In genomic region chr3:23620044-23620443, GRCh38 we compare ENCODE assay signal across 24 cellular contexts.
DNase-seq lines count a peak whose midpoint lies in the region; ATAC-seq and TF ChIP-seq lines count a peak whose summit lies in the region.
"Had no signal": no experiment of that assay in that cellular context is flagged by ENCODE, and none has a peak within 500 bp of the region (broad histone marks: within the 10 kb centered on the region; RNA-seq: fewer than 3 reads in every experiment).

No MANE protein-coding gene starts in this region.

- H3K36me3 ChIP-seq in neural progenitor cell: no peaks in the 10 kb centered on the region
- H3K36me3 ChIP-seq: pancreas, right lobe of liver had no signal

- peak overlapping the region; percentile 61 for H3K27ac ChIP-seq in RWPE1
- no peak overlapping the region for H3K27ac ChIP-seq in neural progenitor cell
- H3K27ac ChIP-seq: KMS-11, pancreas, right lobe of liver had no signal

- no peaks in the 10 kb centered on the region for H3K79me2 ChIP-seq in neural progenitor cell (ENCODE audit: low read depth)

- no peaks in the 10 kb centered on the region for H3K4me1 Mint-ChIP-seq in neural progenitor cell

- H3K36me3 Mint-ChIP-seq in neural progenitor cell: peaks cover 4% of the 10 kb centered on the region
- H3K36me3 Mint-ChIP-seq: CD4-positive, CD25-positive, alpha-beta regulatory T cell had no signal

- ATAC-seq in esophagus mucosa (peak; percentile 33), GM18511 (IDR thresholded peaks at IDR 0.05; ENCODE audit: unreplicated experiment) (no peak), GM19455 (IDR thresholded peaks at IDR 0.05; ENCODE audit: unreplicated experiment) (no peak)
- ATAC-seq: naive thymus-derived CD8-positive, alpha-beta T cell had no signal

- H3K9me3 Mint-ChIP-seq in neural progenitor cell: peaks cover 23% of the 10 kb centered on the region

- no peak overlapping the region for H3K4me3 ChIP-seq in neural progenitor cell
- H3K4me3 ChIP-seq: pancreas, right lobe of liver had no signal

- no peaks in the 10 kb centered on the region for H3F3A ChIP-seq in neural progenitor cell (ENCODE audit: low read depth)

- no peak overlapping the region for H3K4me2 ChIP-seq in neural progenitor cell
- H3K4me2 ChIP-seq: KMS-11 had no signal

- CTCF ChIA-PET in RWPE1 (lab: Yijun Ruan, JAX): no interaction called here

- no peaks in the 10 kb centered on the region for H3K9me3 ChIP-seq in neural progenitor cell (ENCODE audit: low read depth)
- H3K9me3 ChIP-seq: pancreas, right lobe of liver had no signal

- no peaks in the 10 kb centered on the region for H3K4me1 ChIP-seq in neural progenitor cell
- H3K4me1 ChIP-seq: pancreas, right lobe of liver had no signal

- no peak overlapping the region for H3K9ac ChIP-seq in neural progenitor cell
- H3K9ac ChIP-seq: KMS-11 had no signal

- DNase-seq in ELF-1 (ENCODE audit: low read depth, low spot score) (peak; percentile 13), RWPE1 (ENCODE audit: low spot score) (no peak), neural progenitor cell (ENCODE audit: low spot score) (no peak), DMS114 treated with DMSO at 0.1 percent for 48 hours (lab: John Stamatoyannopoulos, UW; ENCODE audit: unreplicated experiment) (no peak)
- DNase-seq: activated CD8-positive, alpha-beta memory T cell treated with anti-CD3 and anti-CD28 coated beads for 24 hours; activated naive CD4-positive, alpha-beta T cell treated with Interleukin-2 at 50 U/mL for 16 hours; activated T-cell treated with anti-CD3 and anti-CD28 coated beads, Interleukin-2, amount 50 U/mL, for 24 hours; amygdala; caudate nucleus; CD4-positive, CD25-positive, alpha-beta regulatory T cell; DMS153; GF-D8; kidney glomerular epithelial cell; MV-4-11; naive thymus-derived CD8-positive, alpha-beta T cell; NCI-H1694; NCI-H526 treated with DMSO at 0.1 percent for 48 hours; pancreas; right lobe of liver; SHP77 had no signal

- TF ChIP-seq CTCF in RWPE1 (conservative IDR thresholded peaks at IDR 0.05; ENCODE audit: low read depth): no peak
- TF ChIP-seq CTCF in neural progenitor cell (IDR thresholded peaks at IDR 0.05): no peak

- H4K20me1 ChIP-seq in neural progenitor cell (ENCODE audit: low read depth): no peaks in the 10 kb centered on the region

- H2AFZ ChIP-seq in neural progenitor cell (replicated peaks): no peak overlapping the region

- POLR2A ChIA-PET in RWPE1 (lab: Yijun Ruan, JAX; ENCODE audit: low non-redundant PET): no interaction called here

- no peaks in the 10 kb centered on the region for H3K27me3 ChIP-seq in neural progenitor cell
- H3K27me3 ChIP-seq: pancreas, right lobe of liver had no signal

- no peaks in the 10 kb centered on the region for H3K27me3 Mint-ChIP-seq in neural progenitor cell (ENCODE audit: insufficient read depth, low read depth)
- H3K27me3 Mint-ChIP-seq: CD4-positive, CD25-positive, alpha-beta regulatory T cell had no signal

- no peak overlapping the region for H3K4me3 Mint-ChIP-seq in neural progenitor cell
- H3K4me3 Mint-ChIP-seq: activated T-cell treated with anti-CD3 and anti-CD28 coated beads, Interleukin-2, amount 50 U/mL, for 24 hours; CD4-positive, CD25-positive, alpha-beta regulatory T cell; naive thymus-derived CD8-positive, alpha-beta T cell had no signal

- H3K27ac Mint-ChIP-seq in neural progenitor cell: peak overlapping the region; percentile 9
- H3K27ac Mint-ChIP-seq: activated T-cell treated with anti-CD3 and anti-CD28 coated beads, Interleukin-2, amount 50 U/mL, for 24 hours; CD4-positive, CD25-positive, alpha-beta regulatory T cell had no signal
